Comparison of ENCODE assay signal across 4 cellular contexts in the genomic region with DNA sequence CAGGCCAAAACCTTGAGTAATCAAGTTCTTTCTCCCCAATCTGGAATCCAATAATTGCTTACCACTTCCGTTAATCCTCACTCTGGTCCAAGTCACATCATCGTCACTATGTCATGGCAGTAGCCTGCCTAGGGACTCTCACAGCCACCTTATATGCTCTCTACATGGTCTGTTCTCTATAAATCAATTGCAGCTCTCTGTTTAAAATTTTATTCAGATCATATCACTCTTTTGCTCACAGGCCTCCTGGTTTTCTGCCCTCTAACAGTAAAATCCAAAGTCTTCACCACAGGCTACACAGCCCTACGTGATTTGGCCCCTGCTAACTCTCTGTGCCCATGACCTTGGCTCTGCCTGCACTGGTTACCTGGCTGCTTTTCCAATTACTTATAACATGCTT.
A peak's percentile ranks its signal among the peaks of the same experiment; 100 is the strongest.
TF ChIP-seq lines count a peak whose summit lies in the region.

No MANE protein-coding gene starts in this region.

TF ChIP-seq in SK-N-SH, 30 proteins besides CTCF, POLR2A, EP300 and RAD21:
- TF ChIP-seq POLR2AphosphoS5 (IDR thresholded peaks at IDR 0.05; ENCODE audit: low read depth, low read length) (no peak), RCOR1 (IDR thresholded peaks at IDR 0.05; ENCODE audit: low read length) (0 out of 2 replicates have a peak, but pooled peaks have one; percentile 36), CHD2 (IDR thresholded peaks at IDR 0.05; ENCODE audit: low read length, partially characterized antibody) (peak; percentile 7), GATA2 (CRISPR knock-in tag; IDR thresholded peaks at IDR 0.05) (peak; percentile 62; the same call in 1 of the 2 replicates), SMC3 (IDR thresholded peaks at IDR 0.05; ENCODE audit: low read depth, low read length) (no peak)
- TF ChIP-seq, protein P1, sequence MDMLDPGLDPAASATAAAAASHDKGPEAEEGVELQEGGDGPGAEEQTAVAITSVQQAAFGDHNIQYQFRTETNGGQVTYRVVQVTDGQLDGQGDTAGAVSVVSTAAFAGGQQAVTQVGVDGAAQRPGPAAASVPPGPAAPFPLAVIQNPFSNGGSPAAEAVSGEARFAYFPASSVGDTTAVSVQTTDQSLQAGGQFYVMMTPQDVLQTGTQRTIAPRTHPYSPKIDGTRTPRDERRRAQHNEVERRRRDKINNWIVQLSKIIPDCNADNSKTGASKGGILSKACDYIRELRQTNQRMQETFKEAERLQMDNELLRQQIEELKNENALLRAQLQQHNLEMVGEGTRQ (IDR thresholded peaks at IDR 0.05; ENCODE audit: borderline replicate concordance, low read depth, low read length), result no peak

TF ChIP-seq in SK-N-SH treated with all-trans-retinoic acid at 6 μM for 48 hours, 23 proteins besides CTCF, POLR2A, EP300 and RAD21:
- TF ChIP-seq ISL1 (CRISPR knock-in tag; IDR thresholded peaks at IDR 0.05), result no peak
- no peak for TF ChIP-seq ZNF8 (CRISPR knock-in tag; IDR thresholded peaks at IDR 0.05)
- no peak for TF ChIP-seq OSR1 (CRISPR knock-in tag; IDR thresholded peaks at IDR 0.05)
- TF ChIP-seq BACH2 (CRISPR knock-in tag; IDR thresholded peaks at IDR 0.05; ENCODE audit: borderline replicate concordance), result no peak
- no peak for TF ChIP-seq SNAI2 (CRISPR knock-in tag; IDR thresholded peaks at IDR 0.05)
- no peak for TF ChIP-seq ZFP3 (CRISPR knock-in tag; IDR thresholded peaks at IDR 0.05)
- no peak for TF ChIP-seq PPARA (CRISPR knock-in tag; IDR thresholded peaks at IDR 0.05; ENCODE audit: borderline replicate concordance)
- no peak for TF ChIP-seq ESRRG (CRISPR knock-in tag; IDR thresholded peaks at IDR 0.05)
- no peak for TF ChIP-seq ZC3H10 (CRISPR knock-in tag; IDR thresholded peaks at IDR 0.05)
- no peak for TF ChIP-seq ZNF70 (CRISPR knock-in tag; IDR thresholded peaks at IDR 0.05)

TF ChIP-seq in HepG2, 621 proteins besides CTCF, POLR2A, EP300 and RAD21:
- TF ChIP-seq CREM (IDR thresholded peaks at IDR 0.05), result no peak
- no peak for TF ChIP-seq CREM (CRISPR knock-in tag; IDR thresholded peaks at IDR 0.05)
- TF ChIP-seq ZNF670 (CRISPR knock-in tag; IDR thresholded peaks at IDR 0.05; ENCODE audit: borderline replicate concordance), result no peak
- no peak for TF ChIP-seq HDAC2 (CRISPR knock-in tag; IDR thresholded peaks at IDR 0.05)
- no peak for TF ChIP-seq HOXA7 (CRISPR knock-in tag; IDR thresholded peaks at IDR 0.05)
- TF ChIP-seq, protein P2, sequence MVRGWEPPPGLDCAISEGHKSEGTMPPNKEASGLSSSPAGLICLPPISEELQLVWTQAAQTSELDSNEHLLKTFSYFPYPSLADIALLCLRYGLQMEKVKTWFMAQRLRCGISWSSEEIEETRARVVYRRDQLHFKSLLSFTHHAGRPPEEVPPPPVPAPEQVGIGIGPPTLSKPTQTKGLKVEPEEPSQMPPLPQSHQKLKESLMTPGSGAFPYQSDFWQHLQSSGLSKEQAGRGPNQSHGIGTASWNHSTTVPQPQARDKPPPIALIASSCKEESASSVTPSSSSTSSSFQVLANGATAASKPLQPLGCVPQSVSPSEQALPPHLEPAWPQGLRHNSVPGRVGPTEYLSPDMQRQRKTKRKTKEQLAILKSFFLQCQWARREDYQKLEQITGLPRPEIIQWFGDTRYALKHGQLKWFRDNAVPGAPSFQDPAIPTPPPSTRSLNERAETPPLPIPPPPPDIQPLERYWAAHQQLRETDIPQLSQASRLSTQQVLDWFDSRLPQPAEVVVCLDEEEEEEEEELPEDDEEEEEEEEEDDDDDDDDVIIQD (CRISPR knock-in tag; IDR thresholded peaks at IDR 0.05; ENCODE audit: low read depth), result peak; percentile 27; the same call in 1 of the 2 replicates

TF ChIP-seq in IMR-90, 13 proteins besides CTCF, POLR2A, EP300 and RAD21:
- TF ChIP-seq MAZ (IDR thresholded peaks at IDR 0.05; ENCODE audit: borderline replicate concordance, low read depth, low read length), result no peak
- TF ChIP-seq CEBPB (IDR thresholded peaks at IDR 0.05; ENCODE audit: low read depth, low read length), result no peak
